5 cellular contexts compared by ENCODE assay signal in the genomic region with DNA sequence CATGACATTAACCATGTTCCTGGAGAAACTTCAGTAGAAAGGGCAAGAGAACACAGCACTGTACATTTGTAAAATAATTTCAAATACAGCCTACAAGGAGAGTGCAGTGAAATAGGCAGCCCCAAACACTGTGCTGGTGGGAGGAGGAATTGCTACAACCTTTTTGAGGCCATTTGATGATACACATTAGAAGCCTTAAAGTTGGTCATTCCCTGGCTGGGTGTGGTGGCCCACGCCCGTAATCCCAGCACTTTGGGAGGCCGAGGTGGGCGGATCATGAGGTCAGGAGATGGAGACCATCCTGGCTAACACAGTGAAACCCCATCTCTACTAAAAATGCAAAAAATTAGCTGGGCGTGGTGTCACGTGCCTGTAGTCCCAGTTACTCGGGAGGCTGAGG. TPM values are rescaled to one million over a fixed set of nuclear protein-coding genes. Genes with fewer than 3 reads are reported as not detected.
"Had no signal": no experiment of that assay in that cellular context is flagged by ENCODE, and none has a peak within 500 bp of the region (broad histone marks: within the 10 kb centered on the region; RNA-seq: fewer than 3 reads in every experiment).

No MANE protein-coding gene starts in this region.

RNA-seq across cellular contexts. Expression of a gene that starts 35.4 kb away (rescaled TPM):
- total RNA-seq: HT-29 had no signal

RNA-seq across cellular contexts. Expression of a gene that starts 56.0 kb away (rescaled TPM):
- total RNA-seq: GM23338, H1, H9, HT-29 had no signal
- polyA plus RNA-seq: GM23338, H1, IgD-negative memory B cell had no signal
